8 cellular contexts compared by ENCODE assay signal in the genomic region with DNA sequence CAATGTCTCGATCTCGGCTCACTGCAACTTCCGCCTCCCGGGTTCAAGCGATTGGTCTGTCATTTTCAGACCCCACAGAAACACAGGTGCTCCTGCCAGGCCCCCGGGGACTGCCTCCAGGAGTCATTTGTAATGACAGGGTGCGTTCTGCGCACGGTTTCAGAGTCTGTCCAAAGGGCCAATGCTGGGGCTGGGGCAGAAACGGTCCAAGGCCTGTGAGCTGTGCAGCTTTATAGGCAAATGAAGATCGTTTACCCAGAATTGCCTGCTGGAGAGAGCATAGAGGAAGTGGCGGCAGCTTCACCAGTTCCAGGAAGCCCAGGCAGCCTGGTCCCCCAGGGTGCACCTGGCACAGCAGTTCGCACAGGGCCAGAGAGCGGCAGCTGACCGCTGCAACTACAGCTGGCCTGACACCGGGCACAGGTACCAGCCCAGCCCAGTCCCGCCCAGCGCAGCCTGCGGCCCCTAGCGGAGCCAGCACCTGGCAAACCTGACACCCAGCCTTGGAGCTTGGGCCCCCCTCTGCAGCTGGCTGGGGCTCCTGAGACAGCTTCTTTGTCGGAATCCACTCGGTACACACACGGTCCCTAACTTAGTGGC.
DNase-seq lines count a peak whose midpoint lies in the region; ATAC-seq and TF ChIP-seq lines count a peak whose summit lies in the region.
"Not testable (repeated sequence)": the region's sequence is repeated elsewhere in the genome, so short reads cannot be mapped to it uniquely, and the experiment has no call there.

No MANE protein-coding gene starts in this region.

- not testable (repeated sequence) for H3K9me3 Mint-ChIP-seq in brain, memory B cell

- peaks cover 60% of the 10 kb centered on the region for H3K4me1 Mint-ChIP-seq in brain
- H3K4me1 Mint-ChIP-seq in memory B cell, result peaks cover 50% of the 10 kb centered on the region

- not testable (repeated sequence) for H3K4me3 ChIP-seq in NB4 (ENCODE audit: low read depth, low read length)

- peaks cover 33% of the 10 kb centered on the region for H3K36me3 Mint-ChIP-seq in brain
- H3K36me3 Mint-ChIP-seq in memory B cell, result not testable (repeated sequence)

- H3K27ac Mint-ChIP-seq in brain, result peak overlapping the region in 4 of 5 experiments; percentile 31 to 91 (median 60)
- H3K27ac Mint-ChIP-seq in memory B cell, result peak overlapping the region; percentile 91

- DNase-seq in GDM1 (lab: John Stamatoyannopoulos, UW) (peak; percentile 50), NB4 (ENCODE audit: low read depth) (peak; percentile 43), memory B cell (ENCODE audit: low spot score in 2 of 2) (peak; percentile 79 to 86)
- peak; percentile 15 for DNase-seq in activated CD4-positive, alpha-beta T cell treated with anti-CD3 and anti-CD28 coated beads for 1 hour
- DNase-seq in stimulated activated CD8-positive, alpha-beta memory T cell treated with anti-CD3 and anti-CD28 coated beads, Interleukin-7, amount 100 ng/mL, for 4 hours (ENCODE audit: low read depth in 2 of 2), result peak; percentile 33 to 44

- H3K4me3 Mint-ChIP-seq in brain, result peak overlapping the region in 1 of 5 experiments; percentile 15
- H3K4me3 Mint-ChIP-seq in memory B cell, result peak overlapping the region; percentile 85

- not testable (repeated sequence) for TF ChIP-seq CTCF in NB4 (IDR thresholded peaks at IDR 0.05; ENCODE audit: low read depth, low read length); brain (conservative IDR thresholded peaks at IDR 0.05)

- peak; percentile 65 for ATAC-seq in GM19395 (IDR thresholded peaks at IDR 0.05; ENCODE audit: unreplicated experiment)
- peak; percentile 48 for ATAC-seq in HG02981 (IDR thresholded peaks at IDR 0.05; ENCODE audit: unreplicated experiment)
- ATAC-seq in memory B cell (ENCODE audit: low read depth), result peak; percentile 71

- H3K27me3 Mint-ChIP-seq in brain, memory B cell: not testable (repeated sequence)

- TF ChIP-seq POLR2A in NB4 (IDR thresholded peaks at IDR 0.05; ENCODE audit: extremely low read depth, insufficient read length), result not testable (repeated sequence)

Comparison
In these comparisons a context has a peak if more than half of its experiments do, and no peak if none do; other contexts are left out.
1. DNase-seq: peak in every context shown above with its lines; median percentile 82 in memory B cell; 50 in GDM1; 43 in NB4; 38 in stimulated activated CD8-positive, alpha-beta memory T cell treated with anti-CD3 and anti-CD28 coated beads, Interleukin-7, amount 100 ng/mL, for 4 hours; 15 in activated CD4-positive, alpha-beta T cell treated with anti-CD3 and anti-CD28 coated beads for 1 hour.